Comparison of ENCODE assay signal across 10 cellular contexts in genomic region chr1:5637171-5637570, GRCh38.
DNase-seq lines count a peak whose midpoint lies in the region; ATAC-seq, FAIRE-seq and TF ChIP-seq lines count a peak whose summit lies in the region.
"Had no signal": no experiment of that assay in that cellular context is flagged by ENCODE, and none has a peak within 500 bp of the region (broad histone marks: within the 10 kb centered on the region; RNA-seq: fewer than 3 reads in every experiment).

No MANE protein-coding gene starts in this region.

- peaks cover 0 to 5% of the 10 kb centered on the region in 2 experiments; a peak in 1 of 5 replicates for H3K27me3 ChIP-seq in HepG2 (ENCODE audit: control insufficient read depth in 1 of 2, insufficient read depth in 2 of 2, low read length in 2 of 2)

- no peaks in the 10 kb centered on the region for H3K9me3 ChIP-seq in HepG2 (ENCODE audit: low read length)

- peak; percentile 28 for DNase-seq in NCI-H345 (lab: John Stamatoyannopoulos, UW)
- no peak for DNase-seq in NCI-H345 treated with DMSO at 0.1 percent for 48 hours (lab: John Stamatoyannopoulos, UW; ENCODE audit: unreplicated experiment)
- peak; percentile 19 for DNase-seq in Jurkat, Clone E6-1 (ENCODE audit: low read depth, low spot score)
- peak; percentile 14 for DNase-seq in activated CD4-positive, alpha-beta T cell treated with anti-CD3 and anti-CD28 coated beads, Interleukin-2, amount 50 U/mL, for 1 hour
- no peak for DNase-seq in HepG2 (ENCODE audit: low spot score)
- no peak for DNase-seq in NK-92 treated with Interleukin-12 subunit alpha and Interleukin-12 subunit beta, amount 100 ng/mL, for 24 hours (lab: John Stamatoyannopoulos, UW)
- DNase-seq in stimulated activated effector memory CD8-positive, alpha-beta T cell treated with anti-CD3 and anti-CD28 coated beads, Interleukin-12 subunit alpha, Interleukin-12 subunit beta, amount 100 ng/mL, for 72 hours (ENCODE audit: low spot score in 2 of 2), result no peak
- DNase-seq: naive B cell had no signal

- H3K9ac ChIP-seq in HepG2 (ENCODE audit: insufficient read depth, low read depth, low read length), result no peak overlapping the region

- no peak for TF ChIP-seq EP300 in HepG2 (IDR thresholded peaks at IDR 0.05; ENCODE audit: low read depth in 2 of 2, low read length in 2 of 2)
- TF ChIP-seq EP300 in HepG2 (CRISPR knock-in tag; IDR thresholded peaks at IDR 0.05; ENCODE audit: borderline replicate concordance), result no peak

- no peaks in the 10 kb centered on the region for H3K4me1 ChIP-seq in HepG2 (ENCODE audit: insufficient read depth, low read length)

- ATAC-seq in HepG2, result no peak
- no peak for ATAC-seq in HG02938 (IDR thresholded peaks at IDR 0.05; ENCODE audit: unreplicated experiment)
- ATAC-seq in stimulated activated effector memory CD8-positive, alpha-beta T cell treated with anti-CD3 and anti-CD28 coated beads, Interleukin-12 subunit alpha, Interleukin-12 subunit beta, amount 100 ng/mL, for 72 hours, result no peak

- in situ Hi-C loops in HepG2 (cut with HindIII; ENCODE audit: extremely low pct_ligation_motif_present, low pct_unique_long_range_greater_than_20kb), result loop anchor here (5.0 kb wide), 1 partner anchor 335 kb away; no protein-coding TSS in a partner anchor

- no peak overlapping the region for H3K4me2 ChIP-seq in HepG2 (ENCODE audit: low read depth, low read length)

- WGBS in HepG2 (ENCODE audit: low lambda C conversion rate), result 17% methylated on average over 2 of the region's 2 CpGs

- H3K9me3 Mint-ChIP-seq in stimulated activated effector memory CD8-positive, alpha-beta T cell treated with anti-CD3 and anti-CD28 coated beads, Interleukin-12 subunit alpha, Interleukin-12 subunit beta, amount 100 ng/mL, for 72 hours, result peaks cover 3% of the 10 kb centered on the region
- H3K9me3 Mint-ChIP-seq: stimulated activated naive CD8-positive, alpha-beta T cell treated with anti-CD3 and anti-CD28 coated beads, Interleukin-15, Interleukin-2, amounts not matched to agents 100 ng/mL and 50 ng/mL, for 24 hours had no signal

- no peak for TF ChIP-seq POLR2A in HepG2 (IDR thresholded peaks at IDR 0.05; ENCODE audit: insufficient read depth in 1 of 2, low read depth in 2 of 2, low read length in 2 of 2)

- H3K4me3 Mint-ChIP-seq in stimulated activated effector memory CD8-positive, alpha-beta T cell treated with anti-CD3 and anti-CD28 coated beads, Interleukin-12 subunit alpha, Interleukin-12 subunit beta, amount 100 ng/mL, for 72 hours, result no peak overlapping the region
- H3K4me3 Mint-ChIP-seq: naive B cell; stimulated activated naive CD8-positive, alpha-beta T cell treated with anti-CD3 and anti-CD28 coated beads, Interleukin-15, Interleukin-2, amounts not matched to agents 100 ng/mL and 50 ng/mL, for 24 hours had no signal

- no TSS peak for BruUV-seq in HepG2 (replicated peaks; lab: Mats Ljungman, UMichigan)

- H3K79me2 ChIP-seq in HepG2 (ENCODE audit: insufficient read depth, low read length), result no peaks in the 10 kb centered on the region

- H4K20me1 ChIP-seq in HepG2 (ENCODE audit: insufficient read depth, low read length), result no peaks in the 10 kb centered on the region

- H3K36me3 ChIP-seq in HepG2 (replicated peaks in 1 of 2; ENCODE audit: control insufficient read depth in 1 of 2, insufficient read depth in 2 of 2, low read length in 2 of 2), result no peaks in the 10 kb centered on the region

- H3K27ac ChIP-seq in HepG2 (ENCODE audit: extremely low read length, insufficient read depth, low read length), result no peak overlapping the region

- H3K36me3 Mint-ChIP-seq in stimulated activated effector memory CD8-positive, alpha-beta T cell treated with anti-CD3 and anti-CD28 coated beads, Interleukin-12 subunit alpha, Interleukin-12 subunit beta, amount 100 ng/mL, for 72 hours, result no peaks in the 10 kb centered on the region

- no peak for TF ChIP-seq RAD21 in HepG2 (CRISPR knock-in tag; IDR thresholded peaks at IDR 0.05)

- no peaks in the 10 kb centered on the region for H3K4me1 Mint-ChIP-seq in stimulated activated effector memory CD8-positive, alpha-beta T cell treated with anti-CD3 and anti-CD28 coated beads, Interleukin-12 subunit alpha, Interleukin-12 subunit beta, amount 100 ng/mL, for 72 hours
- H3K4me1 Mint-ChIP-seq: naive B cell had no signal

- no peak overlapping the region for H3K27ac Mint-ChIP-seq in stimulated activated effector memory CD8-positive, alpha-beta T cell treated with anti-CD3 and anti-CD28 coated beads, Interleukin-12 subunit alpha, Interleukin-12 subunit beta, amount 100 ng/mL, for 72 hours
- H3K27ac Mint-ChIP-seq: naive B cell; stimulated activated naive CD8-positive, alpha-beta T cell treated with anti-CD3 and anti-CD28 coated beads, Interleukin-15, Interleukin-2, amounts not matched to agents 100 ng/mL and 50 ng/mL, for 24 hours had no signal

- intact Hi-C loops in HepG2 (cut with micrococcal nuclease; ENCODE audit: unreplicated experiment), result loop anchor here (5.0 to 10.0 kb wide), 2 partner anchors 110 to 338 kb away; no protein-coding TSS in a partner anchor

- FAIRE-seq in HepG2 (lab: Jason Lieb, UNC), result no peak

- H2AFZ ChIP-seq in HepG2 (ENCODE audit: low read length), result no peak overlapping the region

- H3K4me3 ChIP-seq in Jurkat, Clone E6-1 (ENCODE audit: low read length), result no peak overlapping the region
- no peak overlapping the region for H3K4me3 ChIP-seq in HepG2 (replicated peaks in 1 of 3; ENCODE audit: insufficient read depth in 1 of 3, low read depth in 2 of 3, low read length in 3 of 3)

- POLR2A ChIA-PET in HepG2 (lab: Yijun Ruan, JAX), result no interaction called here

- TF ChIP-seq CTCF in HepG2 (CRISPR knock-in tag; IDR thresholded peaks at IDR 0.05), result peak; percentile 43

- CTCF ChIA-PET in HepG2 (lab: Yijun Ruan, JAX; ENCODE audit: low intra/inter-chr PET ratio, low total read pairs), result no interaction called here

TF ChIP-seq in HepG2, 621 proteins besides CTCF, POLR2A, EP300 and RAD21:
- TF ChIP-seq JUND (CRISPR knock-in tag; IDR thresholded peaks at IDR 0.05), result no peak
- TF ChIP-seq ZNF382 (CRISPR knock-in tag; IDR thresholded peaks at IDR 0.05; ENCODE audit: borderline replicate concordance), result no peak
- TF ChIP-seq STAG1 (CRISPR knock-in tag; IDR thresholded peaks at IDR 0.05), result peak; percentile 36; the same call in 1 of the 2 replicates

Comparison
In these comparisons a context has a peak if more than half of its experiments do, and no peak if none do; other contexts are left out.
1. DNase-seq: peak in NCI-H345 (single experiment), Jurkat, Clone E6-1 (single experiment) and activated CD4-positive, alpha-beta T cell treated with anti-CD3 and anti-CD28 coated beads, Interleukin-2, amount 50 U/mL, for 1 hour (single experiment); none in NCI-H345 treated with DMSO at 0.1 percent for 48 hours (single experiment), HepG2 (single experiment), NK-92 treated with Interleukin-12 subunit alpha and Interleukin-12 subunit beta, amount 100 ng/mL, for 24 hours (single experiment) and stimulated activated effector memory CD8-positive, alpha-beta T cell treated with anti-CD3 and anti-CD28 coated beads, Interleukin-12 subunit alpha, Interleukin-12 subunit beta, amount 100 ng/mL, for 72 hours (0 of 2).